ENCODE assay signal across 8 cellular contexts in genomic region chr2:43773876-43774613, GRCh38. TPM values are rescaled to one million over a fixed set of nuclear protein-coding genes. Genes with fewer than 3 reads are reported as not detected.
DNase-seq lines count a peak whose midpoint lies in the region; ATAC-seq and TF ChIP-seq lines count a peak whose summit lies in the region.

Gene DYNC2LI1 (plus strand): TSS chr2:43774039. CDS start chr2:43774139, 100 bp downstream.

- H3K4me3 ChIP-seq in HUES64 (ENCODE audit: low read length) (peak within 1 kb of the TSS; percentile 88), OCI-LY7 (ENCODE audit: low read depth, low read length, poor library complexity, severe bottlenecking) (peak within 1 kb of the TSS; percentile 77), epithelial cell of esophagus (ENCODE audit: low read length) (peak within 1 kb of the TSS; percentile 64), mucosa of descending colon (peak within 1 kb of the TSS; percentile 35)

- peak within 1 kb of the TSS; percentile 98 for H3K27ac Mint-ChIP-seq in Calu3 (ENCODE audit: unreplicated experiment)

- TF ChIP-seq CTCF in Calu3 (IDR thresholded peaks at IDR 0.05; ENCODE audit: unreplicated experiment) (no peak), OCI-LY7 (conservative IDR thresholded peaks at IDR 0.05; ENCODE audit: low read length) (no peak), epithelial cell of esophagus (IDR thresholded peaks at IDR 0.05; ENCODE audit: insufficient read depth, low read depth, low read length, missing control alignments) (no peak), mucosa of descending colon (IDR thresholded peaks at IDR 0.05) (no peak)

- no peaks in the 10 kb centered on the region for H3K4me1 Mint-ChIP-seq in Calu3 (ENCODE audit: low read depth, unreplicated experiment)

- 0 out of 2 replicates have a peak, but pooled peaks cover 4% of the 10 kb centered on the region for H3K9me2 ChIP-seq in OCI-LY7 (ENCODE audit: insufficient read depth, low read length)

- H3K9ac ChIP-seq in HUES64 (ENCODE audit: low read depth, low read length) = peak within 1 kb of the TSS; percentile 64

- H3K27me3 ChIP-seq in HUES64 (ENCODE audit: insufficient read depth, low read length) = no peaks in the 10 kb centered on the region

- BruUV-seq in Calu3 (replicated peaks; lab: Mats Ljungman, UMichigan) (no TSS peak), OCI-LY7 (replicated peaks; lab: Mats Ljungman, UMichigan) (no TSS peak)

- peak within 1 kb of the TSS; percentile 94 for H2AFZ ChIP-seq in OCI-LY7 (ENCODE audit: low read length)

- H3K4me3 Mint-ChIP-seq in Calu3 (ENCODE audit: low read depth, unreplicated experiment) = peak within 1 kb of the TSS; percentile 98

- intact Hi-C loops in Calu3 (cut with micrococcal nuclease; ENCODE audit: unreplicated experiment) (no loop called here), OCI-LY7 (cut with micrococcal nuclease; ENCODE audit: unreplicated experiment) (loop anchor here (5.0 kb wide), 1 partner anchor 162 kb away; no protein-coding TSS in a partner anchor), mucosa of descending colon (cut with DNase I, micrococcal nuclease) (no loop called here)

- peak within 1 kb of the TSS; percentile 78 for H3K4me2 ChIP-seq in OCI-LY7 (ENCODE audit: low read length)

- CTCF ChIA-PET in Calu3 (lab: Charles Lee) = interaction anchor here (0.6 to 1.4 kb wide), 3 partner anchors 178 to 1340 kb away, joined by 3 to 4 read pairs (median 4); partner anchors contain the start of gene THADA
- CTCF ChIA-PET in OCI-LY7 (lab: Charles Lee; ENCODE audit: unreplicated experiment) = interaction anchor here (0.6 kb wide), 1 partner anchor 876 kb away, joined by 3 read pairs; no protein-coding TSS in a partner anchor

- WGBS in HUES64 = 2% methylated on average over 26 of the region's 31 CpGs

- POLR2A ChIA-PET in OCI-LY7 (lab: Charles Lee) = interaction anchor here (0.7 to 1.2 kb wide), 4 partner anchors 22 to 199 kb away, joined by 3 to 4 read pairs (median 4); no protein-coding TSS in a partner anchor

- DNase-seq in Calu3 (peak; percentile 89), OCI-LY7 (ENCODE audit: low spot score) (peak; percentile 84), activated T-cell treated with anti-CD3 and anti-CD28 coated beads for 24 hours (ENCODE audit: low read depth) (peak; percentile 74), epithelial cell of esophagus (ENCODE audit: low read depth) (peak; percentile 94), mucosa of descending colon (peak; percentile 92 to 94 (median 94))
- DNase-seq in stimulated activated CD8-positive, alpha-beta memory T cell treated with anti-CD3 and anti-CD28 coated beads, Interleukin-4, amount 100 ng/mL, for 1 hour (ENCODE audit: low read depth in 2 of 2, low spot score in 1 of 2) = peak; percentile 41 to 62

- no peaks in the 10 kb centered on the region for H3K79me2 ChIP-seq in OCI-LY7 (ENCODE audit: insufficient read depth, low read depth, low read length)

- ATAC-seq in GM21447 (IDR thresholded peaks at IDR 0.05; ENCODE audit: unreplicated experiment) (peak; percentile 99), mucosa of descending colon (peak; percentile 99)

- H3K27ac ChIP-seq in HUES64 (ENCODE audit: low read depth, low read length) = peak within 1 kb of the TSS; percentile 57; the same call in 1 of the 2 replicates
- no peak within 1 kb of the TSS for H3K27ac ChIP-seq in OCI-LY7 (ENCODE audit: low read depth, low read length, poor library complexity, severe bottlenecking)

- H3K36me3 ChIP-seq in HUES64 (ENCODE audit: insufficient read depth, low read length) (no peaks in the 10 kb centered on the region), OCI-LY7 (ENCODE audit: insufficient read depth, low read length) (no peaks in the 10 kb centered on the region), mucosa of descending colon (ENCODE audit: low read depth) (no peaks in the 10 kb centered on the region)

- H3K9me3 Mint-ChIP-seq in Calu3 (ENCODE audit: low read depth, unreplicated experiment) = no peaks in the 10 kb centered on the region

- peaks cover 12% of the 10 kb centered on the region for H3K36me3 Mint-ChIP-seq in Calu3 (ENCODE audit: insufficient read depth, unreplicated experiment)

- no peaks in the 10 kb centered on the region for H3K27me3 Mint-ChIP-seq in Calu3 (ENCODE audit: unreplicated experiment)

- H4K20me1 ChIP-seq in OCI-LY7 (ENCODE audit: insufficient read depth, low read length) = no peaks in the 10 kb centered on the region

- H3K4me1 ChIP-seq in HUES64 (ENCODE audit: insufficient read depth, low read length) (no peaks in the 10 kb centered on the region), OCI-LY7 (ENCODE audit: insufficient read depth, low read length, poor library complexity, severe bottlenecking) (peaks cover 8% of the 10 kb centered on the region), mucosa of descending colon (ENCODE audit: low read depth) (peaks cover 5% of the 10 kb centered on the region)

- no peaks in the 10 kb centered on the region for H3K9me3 ChIP-seq in HUES64 (ENCODE audit: insufficient read depth, low read depth, low read length)
- H3K9me3 ChIP-seq in OCI-LY7 (ENCODE audit: low read length) = no peaks in the 10 kb centered on the region
- H3K9me3 ChIP-seq in mucosa of descending colon = no peaks in the 10 kb centered on the region

RNA-seq across cellular contexts. Expression of gene DYNC2LI1, which starts in this region (rescaled TPM):
- 20.0 and 24.0 TPM in 2 replicates for total RNA-seq in Calu3 (2022)
- polyA plus RNA-seq in HUES64 (2013, experiment 1 of 2) = 8.5 TPM
- 15.8 TPM for polyA plus RNA-seq in HUES64 (2013, experiment 2 of 2)
- 13.6 and 18.9 TPM in 2 replicates for total RNA-seq in OCI-LY7 (2014; rRNA removed; shearing (Covaris generic))
- total RNA-seq in OCI-LY7 (2022) = 17.7 and 20.5 TPM in 2 replicates
- total RNA-seq in mucosa of descending colon = 10 to 100 TPM; 15.3 to 19.0 (median 18.1) TPM

Comparison
In these comparisons a context has a peak if more than half of its experiments do, and no peak if none do; other contexts are left out.
1. H3K4me3 ChIP-seq: peak in every context shown above with its lines; median percentile 88 in HUES64; 77 in OCI-LY7; 64 in epithelial cell of esophagus; 35 in mucosa of descending colon.